Comparison of ENCODE assay signal across 20 cellular contexts in the genomic region with DNA sequence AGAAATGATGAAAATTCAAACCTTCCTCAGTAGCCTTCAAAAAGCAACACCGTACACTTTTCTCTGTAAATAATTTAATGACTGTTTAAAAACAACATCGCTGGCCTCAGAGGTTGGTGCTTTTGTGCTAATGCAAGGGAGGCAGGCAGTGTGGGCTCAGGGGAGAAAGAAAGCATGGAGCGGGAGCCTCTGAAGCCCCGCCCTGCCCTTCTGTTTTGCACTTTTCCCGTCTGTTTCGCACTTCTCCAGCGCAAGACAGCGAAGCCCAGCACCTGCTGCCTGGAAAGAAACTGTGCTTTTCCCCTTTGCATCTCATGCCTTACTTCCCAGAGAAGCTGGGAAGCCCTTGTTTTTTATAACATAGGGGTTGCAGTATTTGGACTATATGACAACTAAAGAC. TPM values are rescaled to one million over a fixed set of nuclear protein-coding genes. Genes with fewer than 3 reads are reported as not detected.
DNase-seq lines count a peak whose midpoint lies in the region; ATAC-seq and TF ChIP-seq lines count a peak whose summit lies in the region.
"Had no signal": no experiment of that assay in that cellular context is flagged by ENCODE, and none has a peak within 500 bp of the region (broad histone marks: within the 10 kb centered on the region; RNA-seq: fewer than 3 reads in every experiment).

No MANE protein-coding gene starts in this region.

- TF ChIP-seq CTCF in GM23338 (conservative IDR thresholded peaks at IDR 0.05; ENCODE audit: low read depth in 2 of 2) (no peak), glutamatergic neuron (IDR thresholded peaks at IDR 0.05; ENCODE audit: partially characterized antibody, unreplicated experiment) (no peak), colonic mucosa (IDR thresholded peaks at IDR 0.05) (no peak)

- H3K36me3 Mint-ChIP-seq in GM23338 (ENCODE audit: low read depth) (no peaks in the 10 kb centered on the region), glutamatergic neuron (ENCODE audit: unreplicated experiment) (peaks cover 4% of the 10 kb centered on the region)
- H3K36me3 Mint-ChIP-seq: CD4-positive, CD25-positive, alpha-beta regulatory T cell had no signal

- H3K4me2 ChIP-seq in GM23338: peak overlapping the region; percentile 41

- H3K27ac Mint-ChIP-seq in GM23338 (no peak overlapping the region), glutamatergic neuron (ENCODE audit: unreplicated experiment) (peak overlapping the region; percentile 80)
- H3K27ac Mint-ChIP-seq: CD4-positive, CD25-positive, alpha-beta regulatory T cell had no signal

- no peaks in the 10 kb centered on the region for H3K9me3 ChIP-seq in colonic mucosa
- H3K9me3 ChIP-seq: Peyer's patch had no signal

- H3K27ac ChIP-seq in GM23338 (ENCODE audit: low read depth) (peak overlapping the region; percentile 16; the same call in 1 of the 2 replicates), colonic mucosa (no peak overlapping the region)
- H3K27ac ChIP-seq: Peyer's patch had no signal

- H3K9me3 Mint-ChIP-seq in GM23338 (no peaks in the 10 kb centered on the region), glutamatergic neuron (ENCODE audit: unreplicated experiment) (peaks cover 4% of the 10 kb centered on the region)

- H3K79me2 ChIP-seq in GM23338 (replicated peaks; ENCODE audit: insufficient read depth): no peaks in the 10 kb centered on the region

- H3K9me2 ChIP-seq in GM23338 (ENCODE audit: insufficient read depth): 0 out of 2 replicates have a peak, but pooled peaks cover 2% of the 10 kb centered on the region

- no peaks in the 10 kb centered on the region for H4K20me1 ChIP-seq in GM23338 (replicated peaks; ENCODE audit: insufficient read depth)

- H3K4me3 Mint-ChIP-seq in GM23338 (no peak overlapping the region; the same call in 2 of the 3 replicates), glutamatergic neuron (ENCODE audit: unreplicated experiment) (peak overlapping the region; percentile 75)
- H3K4me3 Mint-ChIP-seq: CD4-positive, CD25-positive, alpha-beta regulatory T cell had no signal

- H3K36me3 ChIP-seq in GM23338 (ENCODE audit: insufficient read depth) (no peaks in the 10 kb centered on the region), colonic mucosa (no peaks in the 10 kb centered on the region)
- H3K36me3 ChIP-seq: Peyer's patch had no signal

- H2AFZ ChIP-seq in GM23338: peak overlapping the region; percentile 5; the same call in 1 of the 2 replicates

- peak; percentile 27 for ATAC-seq in GM23338
- ATAC-seq: SK-N-SH treated with all-trans-retinoic acid at 6 μM for 48 hours had no signal

- DNase-seq in GM23338 (ENCODE audit: low spot score) (peak; percentile 54), NCI-H2171 (lab: John Stamatoyannopoulos, UW) (peak; percentile 86), glutamatergic neuron (peak; percentile 75), colonic mucosa (no peak), NCI-H1436 (lab: John Stamatoyannopoulos, UW) (no peak), NK-92 (lab: John Stamatoyannopoulos, UW; ENCODE audit: unreplicated experiment) (no peak)
- no peak for DNase-seq in stimulated activated CD4-positive, alpha-beta T cell treated with anti-CD3 and anti-CD28 coated beads, Interleukin-15, amount 100 ng/mL, for 24 hours
- DNase-seq: CD4-positive, CD25-positive, alpha-beta regulatory T cell; COR-L47; GDM1; KBM-7; NCI-H1105 treated with DMSO at 0.1 percent for 48 hours; NCI-H1694; NCI-H2081; NCI-H446 treated with DMSO at 0.1 percent for 48 hours; NCI-H748 treated with DMSO at 0.1 percent for 48 hours; Peyer's patch had no signal

- H3K4me3 ChIP-seq in GM23338: no peak overlapping the region
- no peak overlapping the region for H3K4me3 ChIP-seq in colonic mucosa
- H3K4me3 ChIP-seq: Peyer's patch had no signal

- H3K27me3 Mint-ChIP-seq in GM23338 (ENCODE audit: insufficient read depth, low read depth, poor library complexity) (peaks cover 6% of the 10 kb centered on the region), glutamatergic neuron (ENCODE audit: unreplicated experiment) (peaks cover 2% of the 10 kb centered on the region)

- no peaks in the 10 kb centered on the region for H3K27me3 ChIP-seq in GM23338 (ENCODE audit: insufficient read depth)
- H3K27me3 ChIP-seq in colonic mucosa: no peaks in the 10 kb centered on the region
- H3K27me3 ChIP-seq: Peyer's patch had no signal

- intact Hi-C loops in colonic mucosa (cut with DNase I): no loop called here

- H3K4me1 Mint-ChIP-seq in GM23338 (peaks cover 68% of the 10 kb centered on the region), glutamatergic neuron (ENCODE audit: low read depth, unreplicated experiment) (peaks cover 33% of the 10 kb centered on the region)

- no peaks in the 10 kb centered on the region for H3F3A ChIP-seq in GM23338 (replicated peaks; ENCODE audit: low read depth)

- H3K4me1 ChIP-seq in GM23338 (ENCODE audit: insufficient read depth): peaks cover 52% of the 10 kb centered on the region
- peaks cover 4% of the 10 kb centered on the region for H3K4me1 ChIP-seq in colonic mucosa
- H3K4me1 ChIP-seq: Peyer's patch had no signal

- H3K9ac ChIP-seq in colonic mucosa (ENCODE audit: low read depth in 2 of 2, low read length in 2 of 2): no peak overlapping the region

TF ChIP-seq in GM23338, 12 proteins besides CTCF, POLR2A, EP300 and RAD21 (continues in another document):
- TF ChIP-seq, protein P1, sequence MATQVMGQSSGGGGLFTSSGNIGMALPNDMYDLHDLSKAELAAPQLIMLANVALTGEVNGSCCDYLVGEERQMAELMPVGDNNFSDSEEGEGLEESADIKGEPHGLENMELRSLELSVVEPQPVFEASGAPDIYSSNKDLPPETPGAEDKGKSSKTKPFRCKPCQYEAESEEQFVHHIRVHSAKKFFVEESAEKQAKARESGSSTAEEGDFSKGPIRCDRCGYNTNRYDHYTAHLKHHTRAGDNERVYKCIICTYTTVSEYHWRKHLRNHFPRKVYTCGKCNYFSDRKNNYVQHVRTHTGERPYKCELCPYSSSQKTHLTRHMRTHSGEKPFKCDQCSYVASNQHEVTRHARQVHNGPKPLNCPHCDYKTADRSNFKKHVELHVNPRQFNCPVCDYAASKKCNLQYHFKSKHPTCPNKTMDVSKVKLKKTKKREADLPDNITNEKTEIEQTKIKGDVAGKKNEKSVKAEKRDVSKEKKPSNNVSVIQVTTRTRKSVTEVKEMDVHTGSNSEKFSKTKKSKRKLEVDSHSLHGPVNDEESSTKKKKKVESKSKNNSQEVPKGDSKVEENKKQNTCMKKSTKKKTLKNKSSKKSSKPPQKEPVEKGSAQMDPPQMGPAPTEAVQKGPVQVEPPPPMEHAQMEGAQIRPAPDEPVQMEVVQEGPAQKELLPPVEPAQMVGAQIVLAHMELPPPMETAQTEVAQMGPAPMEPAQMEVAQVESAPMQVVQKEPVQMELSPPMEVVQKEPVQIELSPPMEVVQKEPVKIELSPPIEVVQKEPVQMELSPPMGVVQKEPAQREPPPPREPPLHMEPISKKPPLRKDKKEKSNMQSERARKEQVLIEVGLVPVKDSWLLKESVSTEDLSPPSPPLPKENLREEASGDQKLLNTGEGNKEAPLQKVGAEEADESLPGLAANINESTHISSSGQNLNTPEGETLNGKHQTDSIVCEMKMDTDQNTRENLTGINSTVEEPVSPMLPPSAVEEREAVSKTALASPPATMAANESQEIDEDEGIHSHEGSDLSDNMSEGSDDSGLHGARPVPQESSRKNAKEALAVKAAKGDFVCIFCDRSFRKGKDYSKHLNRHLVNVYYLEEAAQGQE (IDR thresholded peaks at IDR 0.05; ENCODE audit: unreplicated experiment): no peak
- TF ChIP-seq STAT1 (IDR thresholded peaks at IDR 0.05; ENCODE audit: unreplicated experiment) (no peak), NANOG (IDR thresholded peaks at IDR 0.05; ENCODE audit: borderline replicate concordance) (no peak), POLR2AphosphoS5 (IDR thresholded peaks at IDR 0.05; ENCODE audit: low read depth) (no peak), EZH2 (IDR thresholded peaks at IDR 0.05; ENCODE audit: low read depth, unreplicated experiment) (no peak), CREB1 (CRISPR knock-in tag; IDR thresholded peaks at IDR 0.05; ENCODE audit: low read depth) (no peak), ZNF331 (CRISPR knock-in tag; IDR thresholded peaks at IDR 0.05; ENCODE audit: low read depth) (no peak), JUNB (IDR thresholded peaks at IDR 0.05; ENCODE audit: unreplicated experiment) (no peak), ZNF114 (CRISPR knock-in tag; IDR thresholded peaks at IDR 0.05) (no peak), EZH2phosphoT487 (IDR thresholded peaks at IDR 0.05; ENCODE audit: unreplicated experiment) (no peak)
- TF ChIP-seq, protein P2, sequence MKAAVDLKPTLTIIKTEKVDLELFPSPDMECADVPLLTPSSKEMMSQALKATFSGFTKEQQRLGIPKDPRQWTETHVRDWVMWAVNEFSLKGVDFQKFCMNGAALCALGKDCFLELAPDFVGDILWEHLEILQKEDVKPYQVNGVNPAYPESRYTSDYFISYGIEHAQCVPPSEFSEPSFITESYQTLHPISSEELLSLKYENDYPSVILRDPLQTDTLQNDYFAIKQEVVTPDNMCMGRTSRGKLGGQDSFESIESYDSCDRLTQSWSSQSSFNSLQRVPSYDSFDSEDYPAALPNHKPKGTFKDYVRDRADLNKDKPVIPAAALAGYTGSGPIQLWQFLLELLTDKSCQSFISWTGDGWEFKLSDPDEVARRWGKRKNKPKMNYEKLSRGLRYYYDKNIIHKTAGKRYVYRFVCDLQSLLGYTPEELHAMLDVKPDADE (IDR thresholded peaks at IDR 0.05): no peak

RNA-seq across cellular contexts. Expression of a gene that starts 23.1 kb away (rescaled TPM):
- not detected in 2 replicates for total RNA-seq in GM23338 (2014; rRNA removed; shearing (Covaris generic))
- 0.17 and 0.19 TPM in 2 replicates for polyA plus RNA-seq in GM23338 (2016; fragmentation: Nextera tagmentation; extraction: Ambion mirVana)
- total RNA-seq in glutamatergic neuron (ENCODE audit: unreplicated experiment) (not detected), colonic mucosa (not detected)
- total RNA-seq: CD4-positive, CD25-positive, alpha-beta regulatory T cell; OCI-LY7; Peyer's patch; T-helper 2 cell treated with Interferon-gamma antibody and Interleukin-4, amounts not matched to agents 100 ng/mL and 5 ng/mL, for 36 hours had no signal
- polyA plus RNA-seq: CD4-positive, CD25-positive, alpha-beta regulatory T cell had no signal

Comparison
In these comparisons a context has a peak if more than half of its experiments do, and no peak if none do; other contexts are left out.
1. DNase-seq: peak in GM23338 (single experiment), NCI-H2171 (single experiment) and glutamatergic neuron (single experiment); none in stimulated activated CD4-positive, alpha-beta T cell treated with anti-CD3 and anti-CD28 coated beads, Interleukin-15, amount 100 ng/mL, for 24 hours (single experiment), colonic mucosa (single experiment), NCI-H1436 (single experiment) and NK-92 (single experiment).